Comparison of ENCODE assay signal across 8 cellular contexts in genomic region chr20:17568045-17568788, GRCh38. TPM values are rescaled to one million over a fixed set of nuclear protein-coding genes. Genes with fewer than 3 reads are reported as not detected.
DNase-seq lines count a peak whose midpoint lies in the region; ATAC-seq lines count a peak whose summit lies in the region.
"Had no signal": no experiment of that assay in that cellular context is flagged by ENCODE, and none has a peak within 500 bp of the region (broad histone marks: within the 10 kb centered on the region; RNA-seq: fewer than 3 reads in every experiment).

No MANE protein-coding gene starts in this region.

- H3K4me1 ChIP-seq in right cardiac atrium (ENCODE audit: control insufficient read depth, insufficient read depth, low read length) = peaks cover 3% of the 10 kb centered on the region
- peaks cover 11 to 23% (median 18%) of the 10 kb centered on the region in 3 donors for H3K4me1 ChIP-seq in skeletal muscle tissue (ENCODE audit: control insufficient read depth in 3 of 3, insufficient read depth in 3 of 3, low read length in 3 of 3)

- 63% methylated on average over 6 of the region's 6 CpGs for WGBS in right cardiac atrium

- H3K27me3 ChIP-seq in right cardiac atrium (ENCODE audit: control insufficient read depth, insufficient read depth) = no peaks in the 10 kb centered on the region
- H3K27me3 ChIP-seq in skeletal muscle tissue (ENCODE audit: control insufficient read depth in 3 of 3, insufficient read depth in 3 of 3, low read length in 3 of 3) = no peaks in the 10 kb centered on the region

- peaks cover 25% of the 10 kb centered on the region for H3K4me1 Mint-ChIP-seq in activated CD4-positive, alpha-beta memory T cell treated with anti-CD3 and anti-CD28 coated beads, Interleukin-2, amount 10 ng/mL, durations not matched to agents 7 days and 5 days

- H3K27ac Mint-ChIP-seq in activated CD4-positive, alpha-beta memory T cell treated with anti-CD3 and anti-CD28 coated beads, Interleukin-2, amount 10 ng/mL, durations not matched to agents 7 days and 5 days = no peak overlapping the region

- H3K27me3 Mint-ChIP-seq in activated CD4-positive, alpha-beta memory T cell treated with anti-CD3 and anti-CD28 coated beads, Interleukin-2, amount 10 ng/mL, durations not matched to agents 7 days and 5 days = peaks cover 19% of the 10 kb centered on the region

- CTCF ChIA-PET in activated CD4-positive, alpha-beta memory T cell treated with anti-CD3 and anti-CD28 coated beads, Interleukin-2, amount 10 ng/mL, durations not matched to agents 7 days and 5 days (lab: Charles Lee) = no interaction called here

- ATAC-seq in right cardiac atrium (no peak), left colon (no peak)

- no peaks in the 10 kb centered on the region for H3K9me3 Mint-ChIP-seq in activated CD4-positive, alpha-beta memory T cell treated with anti-CD3 and anti-CD28 coated beads, Interleukin-2, amount 10 ng/mL, durations not matched to agents 7 days and 5 days

- DNase-seq in HT-29 (ENCODE audit: low spot score) (peak; percentile 47), right cardiac atrium (no peak), left colon (no peak), NOMO-1 treated with dmso at 0.1 percent for 144 hours (lab: John Stamatoyannopoulos, UW; ENCODE audit: unreplicated experiment) (no peak), EL (no peak)
- DNase-seq in activated CD4-positive, alpha-beta memory T cell treated with anti-CD3 and anti-CD28 coated beads, Interleukin-2, amount 10 ng/mL, durations not matched to agents 7 days and 5 days = no peak

- H3K36me3 ChIP-seq in skeletal muscle tissue (ENCODE audit: control insufficient read depth in 3 of 3, insufficient read depth in 3 of 3, low read length in 3 of 3) = no peaks in the 10 kb centered on the region
- H3K36me3 ChIP-seq: neutrophil had no signal

- intact Hi-C loops in right cardiac atrium (cut with DNase I) = no loop called here
- intact Hi-C loops in left colon (cut with DNase I, micrococcal nuclease) = no loop called here

- POLR2A ChIA-PET in activated CD4-positive, alpha-beta memory T cell treated with anti-CD3 and anti-CD28 coated beads, Interleukin-2, amount 10 ng/mL, durations not matched to agents 7 days and 5 days (lab: Charles Lee) = no interaction called here

- H3K36me3 Mint-ChIP-seq in activated CD4-positive, alpha-beta memory T cell treated with anti-CD3 and anti-CD28 coated beads, Interleukin-2, amount 10 ng/mL, durations not matched to agents 7 days and 5 days (ENCODE audit: low read depth) = no peaks in the 10 kb centered on the region

- H3K9me3 ChIP-seq in right cardiac atrium (ENCODE audit: control insufficient read depth, low read length) = no peaks in the 10 kb centered on the region
- no peaks in the 10 kb centered on the region for H3K9me3 ChIP-seq in skeletal muscle tissue (ENCODE audit: control insufficient read depth in 3 of 3, low read length in 3 of 3)
- H3K9me3 ChIP-seq: neutrophil had no signal

- H3K27ac ChIP-seq in right cardiac atrium (ENCODE audit: low read length) (peak overlapping the region; percentile 84), skeletal muscle tissue (ENCODE audit: low read depth, low read length) (peak overlapping the region; percentile 96)
- H3K27ac ChIP-seq: neutrophil had no signal

- peak overlapping the region; percentile 80 for H3K4me3 ChIP-seq in right cardiac atrium (ENCODE audit: low read length)
- peak overlapping the region; percentile 7 to 97 (median 83) for H3K4me3 ChIP-seq in skeletal muscle tissue (ENCODE audit: low read length in 3 of 3)

- H3K9ac ChIP-seq in skeletal muscle tissue (ENCODE audit: low read depth in 1 of 3, low read length in 3 of 3) = peak overlapping the region; percentile 71 to 73 (median 72)

- peak overlapping the region; percentile 31 for H3K4me3 Mint-ChIP-seq in activated CD4-positive, alpha-beta memory T cell treated with anti-CD3 and anti-CD28 coated beads, Interleukin-2, amount 10 ng/mL, durations not matched to agents 7 days and 5 days

RNA-seq across cellular contexts. Expression of gene DSTN, which starts 1.7 kb away (rescaled TPM):
- 91.7 and 98.4 TPM in 2 replicates for total RNA-seq in HT-29 (2014; rRNA removed; shearing (Covaris generic))
- 100 to 1,000 TPM; 104 to 109 TPM for total RNA-seq in activated CD4-positive, alpha-beta memory T cell treated with anti-CD3 and anti-CD28 coated beads, Interleukin-2, amount 10 ng/mL, durations not matched to agents 7 days and 5 days
- total RNA-seq in right cardiac atrium (100 to 1,000 TPM; 720 to 770 (median 741) TPM), skeletal muscle tissue (104 TPM), left colon (100 to 1,000 TPM; 266 to 374 TPM)
- polyA plus RNA-seq in right cardiac atrium = 929 TPM

RNA-seq across cellular contexts. Expression of gene BFSP1, which starts 37.0 kb away (rescaled TPM):
- 0.81 and 1.4 TPM in 2 replicates for total RNA-seq in HT-29 (2014; rRNA removed; shearing (Covaris generic))
- 1 to 10 TPM; 2.7 to 3.2 TPM for total RNA-seq in activated CD4-positive, alpha-beta memory T cell treated with anti-CD3 and anti-CD28 coated beads, Interleukin-2, amount 10 ng/mL, durations not matched to agents 7 days and 5 days
- total RNA-seq in right cardiac atrium (1 to 10 TPM in 1 of 4 donors, under 1 TPM in 3; 0.64 to 1.8 (median 0.77) TPM), skeletal muscle tissue (1.0 TPM), left colon (under 1 TPM; 0.20 to 0.34 TPM)
- 0.59 TPM for polyA plus RNA-seq in right cardiac atrium
